ENCODE assay signal across 14 cellular contexts in the genomic region with DNA sequence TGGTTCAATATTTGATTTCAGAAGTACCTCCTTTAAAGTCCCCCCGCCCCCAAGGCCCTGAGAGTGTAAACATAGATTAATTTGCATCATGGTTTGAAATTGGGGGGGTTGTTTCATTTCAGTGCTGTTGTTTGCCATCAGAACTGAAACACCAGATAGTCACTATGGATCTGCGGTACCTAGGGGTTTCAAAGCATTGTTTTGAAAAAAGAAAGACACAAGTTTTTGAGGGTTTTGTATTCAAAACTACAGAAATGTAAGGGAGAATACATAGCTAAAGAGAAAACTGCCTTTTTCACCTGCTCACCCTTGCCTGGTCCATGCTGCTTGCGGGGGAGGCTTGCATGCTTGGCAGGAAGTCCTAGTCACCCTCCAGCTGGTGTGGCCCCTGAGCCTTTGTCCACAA. TPM values are rescaled to one million over a fixed set of nuclear protein-coding genes. Genes with fewer than 3 reads are reported as not detected.
DNase-seq lines count a peak whose midpoint lies in the region; ATAC-seq and TF ChIP-seq lines count a peak whose summit lies in the region.
"Had no signal": no experiment of that assay in that cellular context is flagged by ENCODE, and none has a peak within 500 bp of the region (broad histone marks: within the 10 kb centered on the region; RNA-seq: fewer than 3 reads in every experiment).

No MANE protein-coding gene starts in this region.

- intact Hi-C loops in body of pancreas (cut with DNase I), result no loop called here

- H3K4me3 ChIP-seq in body of pancreas, result no peak overlapping the region
- H3K4me3 ChIP-seq: coronary artery had no signal

- ATAC-seq in GM19035 (IDR thresholded peaks at IDR 0.05; ENCODE audit: unreplicated experiment) (peak; percentile 83), HG02623 (IDR thresholded peaks at IDR 0.05; ENCODE audit: unreplicated experiment) (peak; percentile 82), HG03520 (IDR thresholded peaks at IDR 0.05; ENCODE audit: unreplicated experiment) (peak; percentile 73), body of pancreas (no peak)
- ATAC-seq: left ventricle myocardium superior had no signal

- TF ChIP-seq CTCF in body of pancreas (IDR thresholded peaks at IDR 0.05), result no peak

- no peaks in the 10 kb centered on the region for H3K27me3 ChIP-seq in body of pancreas

- peaks cover 0 to 6% of the 10 kb centered on the region in 2 donors for H3K36me3 ChIP-seq in body of pancreas (replicated peaks in 1 of 2; ENCODE audit: insufficient read depth in 1 of 2, low read depth in 2 of 2)

- DNase-seq in COR-L47 (lab: John Stamatoyannopoulos, UW) (peak; percentile 23), dedifferentiated amniotic fluid mesenchymal stem cell (ENCODE audit: extremely low spot score) (no peak), NCI-H1105 (lab: John Stamatoyannopoulos, UW) (no peak), body of pancreas (no peak)
- no peak for DNase-seq in NK-92 treated with Interleukin-12 subunit alpha and Interleukin-12 subunit beta, amount 100 ng/mL, for 24 hours (lab: John Stamatoyannopoulos, UW)
- DNase-seq: activated CD4-positive, alpha-beta T cell treated with anti-CD3 and anti-CD28 coated beads for 1 hour; left ventricle myocardium superior; NCI-H1048 had no signal

- TF ChIP-seq POLR2A in body of pancreas (IDR thresholded peaks at IDR 0.05), result no peak

- H3K9me3 ChIP-seq in body of pancreas, result no peaks in the 10 kb centered on the region

- WGBS in body of pancreas, 2 donors, result 89% methylated on average over 3 of the region's 3 CpGs

- no peaks in the 10 kb centered on the region for H3K4me1 ChIP-seq in body of pancreas
- H3K4me1 ChIP-seq: parathyroid adenoma had no signal

- H3K27ac ChIP-seq in body of pancreas, result no peak overlapping the region
- H3K27ac ChIP-seq: coronary artery, parathyroid adenoma, RWPE1 had no signal

RNA-seq across cellular contexts. Expression of a gene that starts 59.3 kb away (rescaled TPM):
- 10 to 100 TPM; 13.2 to 24.7 TPM for total RNA-seq in body of pancreas
